Comparison of ENCODE assay signal across 12 cellular contexts in the genomic region with DNA sequence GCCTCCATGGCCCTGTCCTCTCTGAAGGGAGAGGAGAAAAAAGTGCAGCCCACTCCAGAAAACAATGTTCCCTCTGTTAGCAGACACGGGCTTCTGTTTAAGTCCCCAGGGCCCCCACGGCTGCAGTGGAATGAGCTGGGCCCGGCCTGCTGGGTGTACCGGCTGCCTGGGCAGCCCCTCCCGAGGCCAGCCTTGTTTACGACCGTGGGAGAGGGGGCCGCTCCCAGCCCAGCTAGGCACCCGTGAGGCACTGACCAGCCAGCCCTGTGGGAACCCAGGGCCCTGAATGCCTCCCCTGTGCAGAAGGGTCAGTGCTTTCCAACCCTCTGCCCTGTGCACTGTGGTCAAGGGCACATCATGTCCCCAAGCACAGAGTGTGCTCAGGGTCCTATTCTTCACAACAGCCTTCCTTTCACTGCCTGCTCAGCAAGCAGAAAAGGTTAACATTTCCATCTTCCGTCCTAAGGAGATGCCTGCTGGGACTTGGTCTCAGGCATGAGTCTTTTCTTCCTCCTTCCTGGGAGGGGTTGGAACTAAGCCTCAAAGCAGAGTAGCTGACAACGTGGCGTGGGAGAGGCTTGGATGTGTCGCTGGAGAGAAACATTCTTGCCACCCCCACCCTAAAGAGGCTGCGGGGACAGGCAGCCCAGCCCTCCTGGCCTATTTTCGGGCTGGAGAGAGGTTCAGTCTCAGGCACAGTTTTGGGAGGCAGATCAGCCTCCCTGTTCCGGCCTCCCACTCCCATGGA.
DNase-seq lines count a peak whose midpoint lies in the region; ATAC-seq, FAIRE-seq and TF ChIP-seq lines count a peak whose summit lies in the region.
"Had no signal": no experiment of that assay in that cellular context is flagged by ENCODE, and none has a peak within 500 bp of the region (broad histone marks: within the 10 kb centered on the region; RNA-seq: fewer than 3 reads in every experiment).

No MANE protein-coding gene starts in this region.

- H3K27me3 Mint-ChIP-seq in MCF 10A (ENCODE audit: insufficient read depth, unreplicated experiment), result no peaks in the 10 kb centered on the region

- H3K9me3 ChIP-seq in breast epithelium, result no peaks in the 10 kb centered on the region
- no peaks in the 10 kb centered on the region for H3K9me3 ChIP-seq in heart left ventricle
- no peaks in the 10 kb centered on the region for H3K9me3 ChIP-seq in pancreas
- H3K9me3 ChIP-seq in aorta (ENCODE audit: control insufficient read depth, low read length), result no peaks in the 10 kb centered on the region
- H3K9me3 ChIP-seq in thyroid gland, result no peaks in the 10 kb centered on the region

- intact Hi-C loops in breast epithelium (cut with DNase I; ENCODE audit: low total_unique reads), result no loop called here
- intact Hi-C loops in MCF 10A (cut with micrococcal nuclease), result no loop called here
- intact Hi-C loops in heart left ventricle (cut with DNase I), result loop anchor here in 4 of 10 donors (5.0 to 10.0 kb wide), 5 partner anchors 50 to 95 kb away; partner anchors contain the start of gene RGCC (in 1 of the 4)
- intact Hi-C loops in pancreas (cut with DNase I), result no loop called here
- intact Hi-C loops in aorta (cut with DNase I), result no loop called here
- intact Hi-C loops in thyroid gland (cut with DNase I), result no loop called here

- peak; percentile 80 to 88 (median 85) for ATAC-seq in heart left ventricle
- peak; percentile 38 to 71 (median 58) for ATAC-seq in pancreas
- ATAC-seq in aorta (ENCODE audit: low FRiP score), result peak; percentile 62

- H3K4me3 Mint-ChIP-seq in MCF 10A (ENCODE audit: unreplicated experiment), result no peak overlapping the region
- H3K4me3 Mint-ChIP-seq: activated T-helper 1 cell treated with anti-CD3 and anti-CD28 coated beads, Interleukin-12 subunit alpha, Interleukin-12 subunit beta, Interleukin-2, Interleukin-4 antibody, amounts not matched to agents 30 ng/mL and 10 ng/mL and 1 ng/mL, durations not matched to agents 14 hours and 24 hours and 36 hours; IgD-negative memory B cell had no signal

- H3K27me3 ChIP-seq in breast epithelium, result no peaks in the 10 kb centered on the region
- H3K27me3 ChIP-seq in heart left ventricle, result no peaks in the 10 kb centered on the region
- no peaks in the 10 kb centered on the region for H3K27me3 ChIP-seq in pancreas
- no peaks in the 10 kb centered on the region for H3K27me3 ChIP-seq in aorta (ENCODE audit: control insufficient read depth in 1 of 2, insufficient read depth in 2 of 2, low read length in 1 of 2)
- H3K27me3 ChIP-seq in thyroid gland, result no peaks in the 10 kb centered on the region

- DNase-seq in breast epithelium (ENCODE audit: low spot score in 2 of 2) (no peak), MCF 10A (ENCODE audit: unreplicated experiment) (no peak), heart left ventricle (peak; percentile 55 to 74 (median 64)), pancreas (peak in 3 of 6 donors; percentile 17 to 61 (median 24)), aorta (no peak), thyroid gland (no peak), AML-193 (lab: John Stamatoyannopoulos, UW) (no peak)
- DNase-seq in central memory CD4-positive, alpha-beta T cell, result no peak
- DNase-seq: GF-D8, NCI-H226 had no signal

- H3K27ac ChIP-seq in breast epithelium, result peak overlapping the region; percentile 31 to 62
- H3K27ac ChIP-seq in heart left ventricle, result peak overlapping the region; percentile 24 to 90 (median 82)
- H3K27ac ChIP-seq in pancreas, result peak overlapping the region in 3 of 4 donors; percentile 23 to 61 (median 38)
- no peak overlapping the region for H3K27ac ChIP-seq in aorta (ENCODE audit: low read depth in 1 of 2, low read length in 2 of 2)
- no peak overlapping the region for H3K27ac ChIP-seq in thyroid gland

- CTCF ChIA-PET in MCF 10A (lab: Yijun Ruan, JAX), result interaction anchor here (1.0 kb wide), 1 partner anchor 138 kb away, joined by 3 read pairs; no protein-coding TSS in a partner anchor

- peaks cover 6% of the 10 kb centered on the region for H3K36me3 Mint-ChIP-seq in MCF 10A (ENCODE audit: insufficient read depth, unreplicated experiment)

- POLR2A ChIA-PET in MCF 10A (lab: Yijun Ruan, JAX), result no interaction called here

- H3K4me1 ChIP-seq in breast epithelium (no peaks in the 10 kb centered on the region), heart left ventricle (peaks cover 3 to 22% (median 16%) of the 10 kb centered on the region in 12 donors), pancreas (no peaks in the 10 kb centered on the region), aorta (ENCODE audit: control insufficient read depth in 1 of 2, insufficient read depth in 2 of 2, low read length in 2 of 2) (no peaks in the 10 kb centered on the region), thyroid gland (no peaks in the 10 kb centered on the region)

- H3K36me3 ChIP-seq in breast epithelium (no peaks in the 10 kb centered on the region), heart left ventricle (no peaks in the 10 kb centered on the region), pancreas (no peaks in the 10 kb centered on the region), aorta (ENCODE audit: control insufficient read depth in 1 of 2, insufficient read depth in 2 of 2, low read length in 1 of 2) (no peaks in the 10 kb centered on the region), thyroid gland (no peaks in the 10 kb centered on the region)

- WGBS in heart left ventricle, 4 donors, result 43 to 55% (median 52%) methylated on average over 11 to 16 of the region's 16 CpGs
- WGBS in pancreas, 2 donors, result 53 to 63% methylated on average over 15 to 16 of the region's 16 CpGs
- WGBS in aorta, 2 donors, result 36 to 44% methylated on average over 16 of the region's 16 CpGs
- 60 to 71% methylated on average over 7 to 13 of the region's 16 CpGs for WGBS in thyroid gland, 2 donors

- no peak overlapping the region for H3K27ac Mint-ChIP-seq in MCF 10A (ENCODE audit: low read depth, unreplicated experiment)
- H3K27ac Mint-ChIP-seq: activated T-helper 1 cell treated with anti-CD3 and anti-CD28 coated beads, Interleukin-12 subunit alpha, Interleukin-12 subunit beta, Interleukin-2, Interleukin-4 antibody, amounts not matched to agents 30 ng/mL and 10 ng/mL and 1 ng/mL, durations not matched to agents 14 hours and 24 hours and 36 hours; IgD-negative memory B cell had no signal

- peaks cover 16% of the 10 kb centered on the region for H3K4me1 Mint-ChIP-seq in MCF 10A (ENCODE audit: insufficient read depth, unreplicated experiment)

- TF ChIP-seq POLR2A in breast epithelium (IDR thresholded peaks at IDR 0.05), result no peak
- TF ChIP-seq POLR2A in heart left ventricle (IDR thresholded peaks at IDR 0.05), result peak in 1 of 2 donors; percentile 18
- no peak for TF ChIP-seq POLR2A in thyroid gland (IDR thresholded peaks at IDR 0.05)

- TF ChIP-seq CTCF in breast epithelium (IDR thresholded peaks at IDR 0.05) (no peak), MCF 10A (IDR thresholded peaks at IDR 0.05; ENCODE audit: unreplicated experiment) (no peak), heart left ventricle (IDR thresholded peaks at IDR 0.05) (no peak), pancreas (IDR thresholded peaks at IDR 0.05) (no peak), thyroid gland (IDR thresholded peaks at IDR 0.05) (no peak)

- BruUV-seq in MCF 10A (replicated peaks; lab: Mats Ljungman, UMichigan), result no TSS peak

- H3K4me3 ChIP-seq in breast epithelium (peak overlapping the region in 1 of 3 donors; percentile 48), heart left ventricle (no peak overlapping the region), pancreas (no peak overlapping the region), aorta (ENCODE audit: low read length in 2 of 2) (no peak overlapping the region), thyroid gland (replicated peaks in 1 of 3) (no peak overlapping the region)

- no peaks in the 10 kb centered on the region for H3K9me3 Mint-ChIP-seq in MCF 10A (ENCODE audit: unreplicated experiment)

- FAIRE-seq in pancreas (lab: Jason Lieb, UNC), result no peak

Comparison
In these comparisons a context has a peak if more than half of its experiments do, and no peak if none do; other contexts are left out.
1. DNase-seq: peak in heart left ventricle (5 of 5); none in breast epithelium (0 of 2), MCF 10A (single experiment), aorta (0 of 2), central memory CD4-positive, alpha-beta T cell (single experiment), thyroid gland (0 of 2) and AML-193 (0 of 2).
2. H3K27ac ChIP-seq: peak in breast epithelium (2 of 2), heart left ventricle (12 of 12) and pancreas (3 of 4); none in aorta (0 of 2) and thyroid gland (0 of 3).
3. Peak in every context shown above with its lines, with median percentiles within 50 percentile points of each other: ATAC-seq.